Comparison of ENCODE assay signal across 33 cellular contexts in genomic region chr3:136626448-136626847, GRCh38.
A peak's percentile ranks its signal among the peaks of the same experiment; 100 is the strongest.
DNase-seq lines count a peak whose midpoint lies in the region; ATAC-seq, FAIRE-seq and TF ChIP-seq lines count a peak whose summit lies in the region.
"Had no signal": no experiment of that assay in that cellular context is flagged by ENCODE, and none has a peak within 500 bp of the region (broad histone marks: within the 10 kb centered on the region; RNA-seq: fewer than 3 reads in every experiment).

No MANE protein-coding gene starts in this region.

- H4K20me1 ChIP-seq in osteoblast (ENCODE audit: insufficient read depth, low read length): no peaks in the 10 kb centered on the region

- no peak overlapping the region for H3K4me3 Mint-ChIP-seq in immature natural killer cell
- H3K4me3 Mint-ChIP-seq: activated CD8-positive, alpha-beta T cell treated with anti-CD3 and anti-CD28 coated beads, Interleukin-2, amount 10 ng/mL, durations not matched to agents 7 days and 5 days; activated naive CD8-positive, alpha-beta T cell treated with anti-CD3 and anti-CD28 coated beads for 36 hours; CD4-positive, CD25-positive, alpha-beta regulatory T cell; naive B cell; T-cell had no signal

- DNase-seq in CD1c-positive myeloid dendritic cell (ENCODE audit: extremely low spot score): peak; percentile 39
- peak; percentile 69 for DNase-seq in MV-4-11 (lab: John Stamatoyannopoulos, UW)
- DNase-seq in bronchial epithelial cell (ENCODE audit: low read depth): peak; percentile 72
- DNase-seq in mucosa of descending colon: no peak
- DNase-seq in GM10266 (ENCODE audit: extremely low spot score): no peak
- DNase-seq in osteoblast (ENCODE audit: insufficient read length, low spot score, missing footprints): no peak
- DNase-seq in immature natural killer cell: no peak
- DNase-seq: activated CD8-positive, alpha-beta T cell treated with anti-CD3 and anti-CD28 coated beads, Interleukin-2, amount 10 ng/mL, durations not matched to agents 7 days and 5 days; activated effector memory CD4-positive, alpha-beta T cell treated with Interleukin-2 at 50 U/mL for 16 hours; activated naive CD8-positive, alpha-beta T cell treated with anti-CD3 and anti-CD28 coated beads for 36 hours; activated T-cell treated with anti-CD3 and anti-CD28 coated beads for 4 hours; CD4-positive, CD25-positive, alpha-beta regulatory T cell; central memory CD4-positive, alpha-beta T cell; dorsolateral prefrontal cortex; foreskin fibroblast; heart left ventricle; mesendoderm; naive B cell; NCI-H1092 treated with DMSO at 0.1 percent for 48 hours; NCI-H1930; NCI-H226; NCI-H774; SJCRH30; stimulated activated CD4-positive, alpha-beta T cell treated with anti-CD3 and anti-CD28 coated beads, Interleukin-4, amount 100 ng/mL, for 1 hour; stimulated activated naive CD4-positive, alpha-beta T cell; T-cell; testis; uterus had no signal

- no peak for TF ChIP-seq CTCF in bronchial epithelial cell (IDR thresholded peaks at IDR 0.05; ENCODE audit: insufficient read depth, low read length, severe bottlenecking)
- no peak for TF ChIP-seq CTCF in mucosa of descending colon (IDR thresholded peaks at IDR 0.05)
- no peak for TF ChIP-seq CTCF in GM10266 (IDR thresholded peaks at IDR 0.05; ENCODE audit: control insufficient read depth, insufficient read depth, low read depth, missing control alignments)
- no peak for TF ChIP-seq CTCF in osteoblast (IDR thresholded peaks at IDR 0.05; ENCODE audit: extremely low read depth, low read depth, low read length)

- peaks cover 64% of the 10 kb centered on the region for H3K79me2 ChIP-seq in osteoblast (ENCODE audit: insufficient read depth, low read length)

- H3K36me3 ChIP-seq in bronchial epithelial cell (ENCODE audit: control insufficient read depth, insufficient read depth, low read length) (no peaks in the 10 kb centered on the region), mucosa of descending colon (ENCODE audit: low read depth) (no peaks in the 10 kb centered on the region), osteoblast (ENCODE audit: insufficient read depth, low read length) (peaks cover 6% of the 10 kb centered on the region)
- H3K36me3 ChIP-seq: ascending aorta, right atrium auricular region, SJCRH30, uterus had no signal

- H3K27ac Mint-ChIP-seq in immature natural killer cell: peak overlapping the region in 1 of 6 donors; percentile 34
- H3K27ac Mint-ChIP-seq: activated CD8-positive, alpha-beta T cell treated with anti-CD3 and anti-CD28 coated beads, Interleukin-2, amount 10 ng/mL, durations not matched to agents 7 days and 5 days; activated naive CD8-positive, alpha-beta T cell treated with anti-CD3 and anti-CD28 coated beads for 36 hours; CD4-positive, CD25-positive, alpha-beta regulatory T cell; T-cell had no signal

- ATAC-seq in mucosa of descending colon (peak; percentile 77), GM18505 (IDR thresholded peaks at IDR 0.05; ENCODE audit: unreplicated experiment) (no peak)
- ATAC-seq: activated CD8-positive, alpha-beta T cell treated with anti-CD3 and anti-CD28 coated beads, Interleukin-2, amount 10 ng/mL, durations not matched to agents 7 days and 5 days; heart left ventricle; Panc1; T-cell had no signal

- H3K4me1 Mint-ChIP-seq in immature natural killer cell: peaks cover 22 to 65% of the 10 kb centered on the region in 2 donors

- H3K4me3 ChIP-seq in bronchial epithelial cell (ENCODE audit: low read depth, low read length) (no peak overlapping the region), mucosa of descending colon (no peak overlapping the region), osteoblast (ENCODE audit: insufficient read depth, low read length) (no peak overlapping the region)
- H3K4me3 ChIP-seq: ascending aorta, dorsolateral prefrontal cortex, heart left ventricle, right atrium auricular region, SJCRH30, testis, uterus had no signal

- H3K27me3 Mint-ChIP-seq in immature natural killer cell (ENCODE audit: low read depth in 3 of 3): no peaks in the 10 kb centered on the region
- H3K27me3 Mint-ChIP-seq: activated naive CD8-positive, alpha-beta T cell treated with anti-CD3 and anti-CD28 coated beads for 36 hours; CD4-positive, CD25-positive, alpha-beta regulatory T cell; naive B cell; T-cell had no signal

- H3K4me1 ChIP-seq in mucosa of descending colon (ENCODE audit: low read depth) (peaks cover 12% of the 10 kb centered on the region), osteoblast (ENCODE audit: insufficient read depth, low read length) (peaks cover 8% of the 10 kb centered on the region)
- H3K4me1 ChIP-seq: ascending aorta, SJCRH30, testis had no signal

- TF ChIP-seq POLR2A in GM18505 (IDR thresholded peaks at IDR 0.05; ENCODE audit: borderline replicate concordance, extremely low read depth, insufficient read depth, insufficient read length): no peak

- H3K27me3 ChIP-seq in bronchial epithelial cell (ENCODE audit: control insufficient read depth, insufficient read depth, low read length) (no peaks in the 10 kb centered on the region), osteoblast (ENCODE audit: insufficient read depth, low read length) (no peaks in the 10 kb centered on the region)
- H3K27me3 ChIP-seq: ascending aorta, dorsolateral prefrontal cortex, heart left ventricle, right atrium auricular region, SJCRH30, testis, uterus had no signal

- intact Hi-C loops in mucosa of descending colon (cut with DNase I, micrococcal nuclease): no loop called here

- peaks cover 11 to 19% (median 18%) of the 10 kb centered on the region in 3 donors for H3K36me3 Mint-ChIP-seq in immature natural killer cell

- H3K9me3 Mint-ChIP-seq in immature natural killer cell: no peaks in the 10 kb centered on the region

- FAIRE-seq in bronchial epithelial cell (lab: Jason Lieb, UNC): no peak
- FAIRE-seq: TTC549 had no signal

- H3K4me2 ChIP-seq in osteoblast (ENCODE audit: insufficient read depth, low read length): no peak overlapping the region

- H3K27ac ChIP-seq in osteoblast (ENCODE audit: low read depth, low read length): no peak overlapping the region
- H3K27ac ChIP-seq: ascending aorta, dorsolateral prefrontal cortex, heart left ventricle, right atrium auricular region, SJCRH30, testis, uterus had no signal

- no peaks in the 10 kb centered on the region for H3K9me3 ChIP-seq in mucosa of descending colon
- H3K9me3 ChIP-seq in osteoblast (ENCODE audit: low read depth, low read length): no peaks in the 10 kb centered on the region
- H3K9me3 ChIP-seq: ascending aorta, heart left ventricle, right atrium auricular region, SJCRH30, testis, uterus had no signal

- H2AFZ ChIP-seq in osteoblast (ENCODE audit: low read length): no peak overlapping the region

Comparison
In these comparisons a context has a peak if more than half of its experiments do, and no peak if none do; other contexts are left out.
1. DNase-seq: peak in CD1c-positive myeloid dendritic cell (single experiment), MV-4-11 (single experiment) and bronchial epithelial cell (single experiment); none in mucosa of descending colon (0 of 3), GM10266 (single experiment), osteoblast (single experiment) and immature natural killer cell (0 of 3).